In the genomic region with DNA sequence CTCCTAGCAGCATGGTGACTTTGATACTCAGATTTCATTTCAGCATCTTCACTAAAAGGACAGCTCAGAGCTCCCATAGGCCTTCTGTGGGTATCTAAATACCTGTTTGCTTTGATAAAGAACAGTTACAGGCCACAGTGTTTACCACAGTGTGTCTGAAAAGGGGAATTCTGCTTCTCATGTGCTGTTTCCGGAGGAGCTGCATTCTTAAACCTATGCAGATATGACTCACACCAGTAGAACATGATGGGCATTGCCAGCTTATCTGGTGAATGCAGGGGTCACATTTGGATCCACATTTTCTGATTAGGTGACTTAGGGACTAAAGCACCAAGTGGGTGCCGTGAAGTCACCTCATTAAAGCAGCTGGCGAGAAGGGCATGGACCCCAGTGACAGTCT, we compare ENCODE assay signal across 10 cellular contexts. TPM values are rescaled to one million over a fixed set of nuclear protein-coding genes. Genes with fewer than 3 reads are reported as not detected.
DNase-seq lines count a peak whose midpoint lies in the region; ATAC-seq and TF ChIP-seq lines count a peak whose summit lies in the region.
"Had no signal": no experiment of that assay in that cellular context is flagged by ENCODE, and none has a peak within 500 bp of the region (broad histone marks: within the 10 kb centered on the region; RNA-seq: fewer than 3 reads in every experiment).

No MANE protein-coding gene starts in this region.

- TF ChIP-seq CTCF in natural killer cell (IDR thresholded peaks at IDR 0.05) (no peak), type B pancreatic cell (conservative IDR thresholded peaks at IDR 0.05) (no peak)

- ATAC-seq in HG02870 (IDR thresholded peaks at IDR 0.05; ENCODE audit: unreplicated experiment): peak; percentile 70
- peak in 2 of 3 donors; percentile 41 to 49 for ATAC-seq in natural killer cell

- POLR2A ChIA-PET in activated CD4-positive, alpha-beta memory T cell treated with anti-CD3 and anti-CD28 coated beads, Interleukin-2, amount 10 ng/mL, durations not matched to agents 7 days and 5 days (lab: Charles Lee): interaction anchor here (0.6 to 1.5 kb wide), 6 partner anchors 9 to 415 kb away, joined by 3 to 5 read pairs (median 3); no protein-coding TSS in a partner anchor

- H3K4me3 Mint-ChIP-seq in activated CD4-positive, alpha-beta memory T cell treated with anti-CD3 and anti-CD28 coated beads, Interleukin-2, amount 10 ng/mL, durations not matched to agents 7 days and 5 days: peak overlapping the region; percentile 53
- H3K4me3 Mint-ChIP-seq in natural killer cell (no peak overlapping the region), type B pancreatic cell (no peak overlapping the region)
- H3K4me3 Mint-ChIP-seq: endodermal cell had no signal

- H3K4me1 Mint-ChIP-seq in activated CD4-positive, alpha-beta memory T cell treated with anti-CD3 and anti-CD28 coated beads, Interleukin-2, amount 10 ng/mL, durations not matched to agents 7 days and 5 days: peaks cover 22% of the 10 kb centered on the region
- H3K4me1 Mint-ChIP-seq in natural killer cell: no peaks in the 10 kb centered on the region
- no peaks in the 10 kb centered on the region for H3K4me1 Mint-ChIP-seq in type B pancreatic cell (ENCODE audit: unreplicated experiment)

- CTCF ChIA-PET in activated CD4-positive, alpha-beta memory T cell treated with anti-CD3 and anti-CD28 coated beads, Interleukin-2, amount 10 ng/mL, durations not matched to agents 7 days and 5 days (lab: Charles Lee): no interaction called here

- peak; percentile 24 to 31 for DNase-seq in activated CD4-positive, alpha-beta T cell treated with anti-CD3 and anti-CD28 coated beads for 4 hours
- no peak for DNase-seq in activated CD4-positive, alpha-beta T cell treated with anti-CD3 and anti-CD28 coated beads for 1 hour
- peak; percentile 42 for DNase-seq in activated CD4-positive, alpha-beta memory T cell treated with anti-CD3 and anti-CD28 coated beads, Interleukin-2, amount 10 ng/mL, durations not matched to agents 7 days and 5 days
- DNase-seq in natural killer cell (no peak), SIG-M5 (lab: John Stamatoyannopoulos, UW) (no peak), type B pancreatic cell (ENCODE audit: extremely low spot score, unreplicated experiment) (no peak), iPS-NIHi11 (ENCODE audit: low spot score) (no peak)
- DNase-seq: endodermal cell, NCI-H524 treated with DMSO at 0.1 percent for 48 hours had no signal

- H3K27me3 Mint-ChIP-seq in activated CD4-positive, alpha-beta memory T cell treated with anti-CD3 and anti-CD28 coated beads, Interleukin-2, amount 10 ng/mL, durations not matched to agents 7 days and 5 days: no peaks in the 10 kb centered on the region
- H3K27me3 Mint-ChIP-seq in natural killer cell (ENCODE audit: low read depth in 2 of 2) (no peaks in the 10 kb centered on the region), type B pancreatic cell (no peaks in the 10 kb centered on the region)

- H3K27ac Mint-ChIP-seq in activated CD4-positive, alpha-beta memory T cell treated with anti-CD3 and anti-CD28 coated beads, Interleukin-2, amount 10 ng/mL, durations not matched to agents 7 days and 5 days: peak overlapping the region; percentile 82
- H3K27ac Mint-ChIP-seq in natural killer cell: no peak overlapping the region
- no peak overlapping the region for H3K27ac Mint-ChIP-seq in type B pancreatic cell
- H3K27ac Mint-ChIP-seq: endodermal cell had no signal

- H3K9me3 Mint-ChIP-seq in activated CD4-positive, alpha-beta memory T cell treated with anti-CD3 and anti-CD28 coated beads, Interleukin-2, amount 10 ng/mL, durations not matched to agents 7 days and 5 days: no peaks in the 10 kb centered on the region
- no peaks in the 10 kb centered on the region for H3K9me3 Mint-ChIP-seq in natural killer cell
- H3K9me3 Mint-ChIP-seq in type B pancreatic cell: no peaks in the 10 kb centered on the region
- H3K9me3 Mint-ChIP-seq: endodermal cell had no signal

- peaks cover 78% of the 10 kb centered on the region for H3K36me3 Mint-ChIP-seq in activated CD4-positive, alpha-beta memory T cell treated with anti-CD3 and anti-CD28 coated beads, Interleukin-2, amount 10 ng/mL, durations not matched to agents 7 days and 5 days (ENCODE audit: low read depth)
- H3K36me3 Mint-ChIP-seq in natural killer cell: peaks cover 30% of the 10 kb centered on the region
- peaks cover 30% of the 10 kb centered on the region for H3K36me3 Mint-ChIP-seq in type B pancreatic cell

- intact Hi-C loops in natural killer cell (cut with micrococcal nuclease): no loop called here

RNA-seq across cellular contexts. Expression of gene TRRAP, which starts 52.6 kb away (rescaled TPM):
- total RNA-seq in activated CD4-positive, alpha-beta memory T cell treated with anti-CD3 and anti-CD28 coated beads, Interleukin-2, amount 10 ng/mL, durations not matched to agents 7 days and 5 days: 10 to 100 TPM; 47.8 to 54.3 TPM
- total RNA-seq in natural killer cell (10 to 100 TPM; 45.4 to 62.9 (median 62.4) TPM), type B pancreatic cell (ENCODE audit: low replicate concordance) (45.0 and 65.7 TPM in 2 replicates)

Comparison
In these comparisons a context has a peak if more than half of its experiments do, and no peak if none do; other contexts are left out.
1. DNase-seq: peak in activated CD4-positive, alpha-beta T cell treated with anti-CD3 and anti-CD28 coated beads for 4 hours (2 of 2) and activated CD4-positive, alpha-beta memory T cell treated with anti-CD3 and anti-CD28 coated beads, Interleukin-2, amount 10 ng/mL, durations not matched to agents 7 days and 5 days (single experiment); none in activated CD4-positive, alpha-beta T cell treated with anti-CD3 and anti-CD28 coated beads for 1 hour (single experiment), natural killer cell (single experiment), SIG-M5 (single experiment), type B pancreatic cell (single experiment) and iPS-NIHi11 (single experiment).